18 cellular contexts compared by ENCODE assay signal in the genomic region with DNA sequence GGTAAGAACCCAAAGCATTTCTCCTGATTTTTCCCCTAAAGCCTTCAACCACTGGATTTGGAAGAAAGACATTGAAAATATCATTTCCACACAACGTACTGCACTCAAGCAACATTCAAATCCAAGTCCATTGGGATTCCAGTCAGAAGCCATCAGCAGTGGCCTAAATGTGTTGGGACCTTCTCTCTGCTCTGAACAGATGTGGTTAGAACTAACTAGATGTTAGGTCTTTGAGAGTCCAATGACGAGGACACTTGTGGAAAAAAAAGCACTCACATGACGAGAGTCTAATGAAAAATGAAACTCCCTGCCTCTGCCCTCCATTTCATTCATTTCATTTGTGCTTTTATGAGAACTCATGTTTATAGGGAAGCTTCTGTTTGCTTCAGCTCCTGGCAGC.
DNase-seq lines count a peak whose midpoint lies in the region; ATAC-seq and TF ChIP-seq lines count a peak whose summit lies in the region.
"Had no signal": no experiment of that assay in that cellular context is flagged by ENCODE, and none has a peak within 500 bp of the region (broad histone marks: within the 10 kb centered on the region; RNA-seq: fewer than 3 reads in every experiment).

No MANE protein-coding gene starts in this region.

- H3K4me1 ChIP-seq in right cardiac atrium (ENCODE audit: control insufficient read depth, insufficient read depth, low read length) (no peaks in the 10 kb centered on the region), body of pancreas (no peaks in the 10 kb centered on the region)
- H3K4me1 ChIP-seq: BLaER1, Caco-2 had no signal

- peak overlapping the region in 2 of 3 experiments; percentile 72 to 82 for H3K27ac Mint-ChIP-seq in nephron
- H3K27ac Mint-ChIP-seq: CD8-positive, alpha-beta memory T cell had no signal

- H3K9me3 Mint-ChIP-seq in nephron, result peaks cover 3% of the 10 kb centered on the region
- H3K9me3 Mint-ChIP-seq: CD8-positive, alpha-beta memory T cell had no signal

- H3K36me3 ChIP-seq in body of pancreas (replicated peaks in 1 of 2; ENCODE audit: insufficient read depth in 1 of 2, low read depth in 2 of 2), result no peaks in the 10 kb centered on the region
- H3K36me3 ChIP-seq: BLaER1 had no signal

- intact Hi-C loops in right cardiac atrium (cut with DNase I) (no loop called here), body of pancreas (cut with DNase I) (no loop called here)

- TF ChIP-seq CTCF in VCaP (conservative IDR thresholded peaks at IDR 0.05) (no peak), nephron (IDR thresholded peaks at IDR 0.05; ENCODE audit: unreplicated experiment in 3 of 3) (no peak), body of pancreas (IDR thresholded peaks at IDR 0.05) (no peak), GM13977 (IDR thresholded peaks at IDR 0.05; ENCODE audit: extremely low read depth, insufficient read depth, missing control alignments) (no peak)

- H3K9me3 ChIP-seq in right cardiac atrium (ENCODE audit: control insufficient read depth, low read length) (no peaks in the 10 kb centered on the region), body of pancreas (no peaks in the 10 kb centered on the region)
- H3K9me3 ChIP-seq: BLaER1, Caco-2 had no signal

- H3K36me3 Mint-ChIP-seq in nephron (ENCODE audit: low read depth), result peaks cover 4% of the 10 kb centered on the region
- H3K36me3 Mint-ChIP-seq: CD8-positive, alpha-beta memory T cell had no signal

- H3K4me3 ChIP-seq in right cardiac atrium (ENCODE audit: low read length) (no peak overlapping the region), body of pancreas (no peak overlapping the region)
- H3K4me3 ChIP-seq: BLaER1, GM23248 had no signal

- peaks cover 22% of the 10 kb centered on the region for H3K4me1 Mint-ChIP-seq in nephron

- ATAC-seq in right cardiac atrium, result no peak
- ATAC-seq in body of pancreas, result no peak
- ATAC-seq: HCT116 had no signal

- DNase-seq in NCI-H1092 treated with DMSO at 0.1 percent for 48 hours (lab: John Stamatoyannopoulos, UW), result peak; percentile 18
- no peak for DNase-seq in NCI-H1092 (lab: John Stamatoyannopoulos, UW)
- peak; percentile 51 for DNase-seq in DMS153 (lab: John Stamatoyannopoulos, UW)
- no peak for DNase-seq in right cardiac atrium
- DNase-seq in body of pancreas, result no peak
- no peak for DNase-seq in GM13977 (ENCODE audit: low spot score)
- DNase-seq: 8988T; AML-193; Caco-2; CD8-positive, alpha-beta memory T cell; DND-41; GF-D8; GM23248 had no signal

- H3K27me3 Mint-ChIP-seq in nephron (ENCODE audit: low read depth), result peaks cover 2% of the 10 kb centered on the region

- in situ Hi-C loops in GM13977 (cut with MboI; ENCODE audit: low pct_unique_long_range_greater_than_20kb, low sequenced_read_pairs, unreplicated experiment), result no loop called here

- H3K4me3 Mint-ChIP-seq in nephron, result no peak overlapping the region
- H3K4me3 Mint-ChIP-seq: CD8-positive, alpha-beta memory T cell had no signal

- WGBS in right cardiac atrium, result 59% methylated on average over 3 of the region's 3 CpGs
- 72 to 75% methylated on average over 3 of the region's 3 CpGs for WGBS in body of pancreas, 2 donors

- H3K27ac ChIP-seq in VCaP (peak overlapping the region; percentile 79), right cardiac atrium (ENCODE audit: low read length) (no peak overlapping the region), body of pancreas (no peak overlapping the region)
- H3K27ac ChIP-seq: BLaER1, GM23248, HL-60 had no signal

- no peak for TF ChIP-seq POLR2A in body of pancreas (IDR thresholded peaks at IDR 0.05)

- no peaks in the 10 kb centered on the region for H3K27me3 ChIP-seq in right cardiac atrium (ENCODE audit: control insufficient read depth, insufficient read depth)
- H3K27me3 ChIP-seq in body of pancreas, result no peaks in the 10 kb centered on the region
- H3K27me3 ChIP-seq: BLaER1 had no signal

Comparison
In these comparisons a context has a peak if more than half of its experiments do, and no peak if none do; other contexts are left out.
1. DNase-seq: peak in NCI-H1092 treated with DMSO at 0.1 percent for 48 hours (single experiment) and DMS153 (single experiment); none in NCI-H1092 (single experiment), right cardiac atrium (0 of 3), body of pancreas (0 of 4) and GM13977 (single experiment).